In the genomic region with DNA sequence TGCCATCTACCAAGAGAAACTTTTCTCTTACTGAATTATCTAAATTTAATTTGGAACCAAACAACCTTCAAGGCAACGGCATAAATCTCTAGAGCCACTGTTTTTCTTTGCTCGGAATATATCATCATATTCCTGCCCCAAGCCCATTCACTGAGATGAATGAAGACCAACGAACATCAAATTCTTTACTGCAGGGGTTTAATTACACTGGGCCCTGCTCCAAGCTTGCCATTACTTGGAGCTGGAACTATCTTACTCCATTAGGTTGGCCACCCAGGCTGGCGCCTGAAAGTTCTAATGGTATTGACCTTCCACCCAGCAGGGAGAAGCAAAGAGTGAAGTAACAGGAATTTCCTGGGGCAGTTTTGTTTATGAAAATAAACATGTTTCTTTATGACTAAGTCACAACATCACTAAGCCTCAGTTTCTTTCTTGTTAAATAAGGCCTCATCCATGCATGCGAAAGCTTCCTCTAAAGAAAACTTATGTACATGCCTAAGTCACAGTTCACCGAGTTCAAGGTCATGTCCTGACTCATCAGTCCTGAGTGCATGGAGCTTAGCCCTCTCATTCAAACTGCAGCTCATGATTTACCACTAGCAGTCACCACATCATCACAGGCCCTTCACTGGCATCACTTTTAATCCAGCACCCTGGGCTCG, we compare ENCODE assay signal across 8 cellular contexts. TPM values are rescaled to one million over a fixed set of nuclear protein-coding genes. Genes with fewer than 3 reads are reported as not detected.
A peak's percentile ranks its signal among the peaks of the same experiment; 100 is the strongest.
DNase-seq lines count a peak whose midpoint lies in the region; ATAC-seq, FAIRE-seq and TF ChIP-seq lines count a peak whose summit lies in the region.

No MANE protein-coding gene starts in this region.

- CTCF ChIA-PET in activated CD4-positive, alpha-beta T cell treated with anti-CD3 and anti-CD28 coated beads for 36 hours (lab: Charles Lee): interaction anchor here (0.6 to 1.5 kb wide), 6 partner anchors 8 to 163 kb away, joined by 3 to 5 read pairs (median 4); no protein-coding TSS in a partner anchor
- CTCF ChIA-PET in activated B cell treated with CpG ODN at 0.5 μM for 24 hours (lab: Charles Lee): interaction anchor here (1.0 to 1.4 kb wide), 3 partner anchors 153 to 166 kb away, joined by 3 to 5 read pairs (median 5); no protein-coding TSS in a partner anchor

- peak; percentile 22 for DNase-seq in activated CD4-positive, alpha-beta T cell treated with anti-CD3 and anti-CD28 coated beads for 36 hours
- no peak for DNase-seq in activated CD4-positive, alpha-beta T cell treated with anti-CD3 and anti-CD28 coated beads for 4 hours
- DNase-seq in activated B cell treated with CpG ODN at 0.5 μM for 24 hours (no peak), small intestine (peak; percentile 14), substantia nigra (lab: John Stamatoyannopoulos, UW) (no peak), SHP77 treated with DMSO at 0.1 percent for 48 hours (lab: John Stamatoyannopoulos, UW) (no peak)

- TF ChIP-seq CTCF in activated B cell treated with CpG ODN at 0.5 μM for 24 hours (IDR thresholded peaks at IDR 0.05): no peak

- no peak overlapping the region for H3K4me3 Mint-ChIP-seq in activated CD4-positive, alpha-beta T cell treated with anti-CD3 and anti-CD28 coated beads for 36 hours
- no peak overlapping the region for H3K4me3 Mint-ChIP-seq in activated B cell treated with CpG ODN at 0.5 μM for 24 hours

- intact Hi-C loops in activated CD4-positive, alpha-beta T cell treated with anti-CD3 and anti-CD28 coated beads for 36 hours (cut with DNase I, micrococcal nuclease): no loop called here
- intact Hi-C loops in activated B cell treated with CpG ODN at 0.5 μM for 24 hours (cut with micrococcal nuclease): loop anchor here (5.0 kb wide), 1 partner anchor 44 kb away; a partner anchor contains a TSS

- 69 to 77% (median 74%) methylated on average over 7 of the region's 7 CpGs for WGBS in small intestine, 3 donors

- H3K27ac Mint-ChIP-seq in activated CD4-positive, alpha-beta T cell treated with anti-CD3 and anti-CD28 coated beads for 36 hours: no peak overlapping the region
- peak overlapping the region; percentile 22 for H3K27ac Mint-ChIP-seq in activated B cell treated with CpG ODN at 0.5 μM for 24 hours

- POLR2A ChIA-PET in activated CD4-positive, alpha-beta T cell treated with anti-CD3 and anti-CD28 coated beads for 36 hours (lab: Charles Lee): interaction anchor here (0.5 kb wide), 1 partner anchor 172 kb away, joined by 3 read pairs; no protein-coding TSS in a partner anchor
- POLR2A ChIA-PET in activated B cell treated with CpG ODN at 0.5 μM for 24 hours (lab: Charles Lee): interaction anchor here (0.6 to 1.9 kb wide), 8 partner anchors 8 to 158 kb away, joined by 3 to 8 read pairs (median 6); a partner anchor contains a TSS

- peaks cover 17% of the 10 kb centered on the region for H3K4me1 Mint-ChIP-seq in activated CD4-positive, alpha-beta T cell treated with anti-CD3 and anti-CD28 coated beads for 36 hours
- peaks cover 15% of the 10 kb centered on the region for H3K4me1 Mint-ChIP-seq in activated B cell treated with CpG ODN at 0.5 μM for 24 hours

- H3K27me3 Mint-ChIP-seq in activated CD4-positive, alpha-beta T cell treated with anti-CD3 and anti-CD28 coated beads for 36 hours: no peaks in the 10 kb centered on the region
- no peaks in the 10 kb centered on the region for H3K27me3 Mint-ChIP-seq in activated B cell treated with CpG ODN at 0.5 μM for 24 hours

- peaks cover 15% of the 10 kb centered on the region for H3K36me3 Mint-ChIP-seq in activated CD4-positive, alpha-beta T cell treated with anti-CD3 and anti-CD28 coated beads for 36 hours (ENCODE audit: low read depth)
- peaks cover 32% of the 10 kb centered on the region for H3K36me3 Mint-ChIP-seq in activated B cell treated with CpG ODN at 0.5 μM for 24 hours (ENCODE audit: low read depth)

- no peaks in the 10 kb centered on the region for H3K9me3 ChIP-seq in small intestine (ENCODE audit: control insufficient read depth, low read depth)

- H3K27me3 ChIP-seq in small intestine (ENCODE audit: control insufficient read depth in 2 of 2, insufficient read depth in 2 of 2, low read length in 2 of 2): no peaks in the 10 kb centered on the region

- peaks cover 0 to 4% of the 10 kb centered on the region in 2 donors for H3K4me1 ChIP-seq in small intestine (ENCODE audit: control insufficient read depth in 2 of 2, insufficient read depth in 1 of 2, low read depth in 1 of 2, low read length in 1 of 2)

- ATAC-seq in activated CD4-positive, alpha-beta T cell treated with anti-CD3 and anti-CD28 coated beads for 36 hours: peak; percentile 76
- peak; percentile 44 for ATAC-seq in HG03280 (IDR thresholded peaks at IDR 0.05; ENCODE audit: unreplicated experiment)
- peak; percentile 92 for ATAC-seq in activated B cell treated with CpG ODN at 0.5 μM for 24 hours (ENCODE audit: low read depth)
- no peak for ATAC-seq in HG03159 (IDR thresholded peaks at IDR 0.05; ENCODE audit: unreplicated experiment)

- H3K9me3 Mint-ChIP-seq in activated CD4-positive, alpha-beta T cell treated with anti-CD3 and anti-CD28 coated beads for 36 hours (ENCODE audit: low read depth): no peaks in the 10 kb centered on the region
- no peaks in the 10 kb centered on the region for H3K9me3 Mint-ChIP-seq in activated B cell treated with CpG ODN at 0.5 μM for 24 hours

- no peak overlapping the region for H3K4me3 ChIP-seq in small intestine (ENCODE audit: low read depth in 1 of 2, low read length in 2 of 2)

- H3K27ac ChIP-seq in small intestine (ENCODE audit: low read depth in 1 of 2, low read length in 1 of 2) (no peak overlapping the region), substantia nigra (ENCODE audit: low read depth, low read length, poor library complexity, severe bottlenecking) (no peak overlapping the region)

- peaks cover 0 to 3% of the 10 kb centered on the region in 2 donors for H3K36me3 ChIP-seq in small intestine (ENCODE audit: control insufficient read depth in 2 of 2, insufficient read depth in 2 of 2, low read length in 2 of 2)

- FAIRE-seq in small intestine (lab: Jason Lieb, UNC): no peak

RNA-seq across cellular contexts. Expression of a gene that starts 42.0 kb away (rescaled TPM):
- total RNA-seq in activated CD4-positive, alpha-beta T cell treated with anti-CD3 and anti-CD28 coated beads for 36 hours: 100 to 1,000 TPM in 1 of 2 experiments, 10 to 100 TPM in 1; 90.2 to 123 TPM
- 128 and 137 TPM in 2 replicates for total RNA-seq in activated B cell treated with CpG ODN at 0.5 μM for 24 hours
- 100 to 1,000 TPM; 112 to 176 (median 142) TPM for polyA plus RNA-seq in small intestine

RNA-seq across cellular contexts. Expression of a gene that starts 42.3 kb away (rescaled TPM):
- 10 to 100 TPM; 67.8 to 68.9 TPM for total RNA-seq in activated CD4-positive, alpha-beta T cell treated with anti-CD3 and anti-CD28 coated beads for 36 hours
- total RNA-seq in activated B cell treated with CpG ODN at 0.5 μM for 24 hours: 42.6 and 42.9 TPM in 2 replicates
- 10 to 100 TPM in 2 of 3 donors, 1 to 10 TPM in 1; 9.2 to 20.8 (median 11.3) TPM for polyA plus RNA-seq in small intestine

Comparison
In these comparisons a context has a peak if more than half of its experiments do, and no peak if none do; other contexts are left out.
1. DNase-seq: peak in activated CD4-positive, alpha-beta T cell treated with anti-CD3 and anti-CD28 coated beads for 36 hours (single experiment) and small intestine (single experiment); none in activated CD4-positive, alpha-beta T cell treated with anti-CD3 and anti-CD28 coated beads for 4 hours (0 of 2), activated B cell treated with CpG ODN at 0.5 μM for 24 hours (single experiment), substantia nigra (0 of 49) and SHP77 treated with DMSO at 0.1 percent for 48 hours (single experiment).